ENCODE assay signal across 9 cellular contexts in the genomic region with DNA sequence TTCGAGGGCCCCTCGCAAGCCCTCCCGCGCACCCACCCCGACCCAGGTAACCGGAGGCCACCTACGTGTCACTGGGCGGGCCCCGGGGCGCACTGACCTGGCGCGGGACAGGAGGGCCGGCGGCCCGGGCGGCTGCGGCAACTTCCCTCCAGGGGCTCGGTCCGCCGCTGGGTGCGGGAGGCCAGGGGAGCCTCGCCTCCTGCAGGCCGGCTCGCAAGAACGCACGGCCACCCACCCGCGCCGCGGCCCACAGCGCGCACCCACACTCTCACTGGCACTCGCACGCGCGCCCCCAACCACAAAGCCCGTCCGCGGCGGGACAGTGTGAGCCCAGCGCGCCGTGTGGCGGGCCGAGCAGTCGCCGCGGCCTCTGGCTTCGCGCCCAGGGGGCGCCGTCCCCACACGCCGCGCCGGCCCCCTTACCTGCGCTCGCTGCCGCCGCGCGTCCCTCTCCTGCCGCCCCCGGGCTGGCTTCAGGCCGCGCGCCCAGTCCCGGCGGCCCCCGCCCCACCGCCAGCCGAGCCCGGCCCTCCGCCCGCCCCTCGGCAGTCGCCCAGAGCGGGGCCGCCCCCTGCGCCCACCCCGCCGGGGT. TPM values are rescaled to one million over a fixed set of nuclear protein-coding genes. Genes with fewer than 3 reads are reported as not detected.
DNase-seq lines count a peak whose midpoint lies in the region; ATAC-seq, FAIRE-seq and TF ChIP-seq lines count a peak whose summit lies in the region.
"Had no signal": no experiment of that assay in that cellular context is flagged by ENCODE, and none has a peak within 500 bp of the region (broad histone marks: within the 10 kb centered on the region; RNA-seq: fewer than 3 reads in every experiment).

No MANE protein-coding gene starts in this region.

- peaks cover 62% of the 10 kb centered on the region for H3K27me3 ChIP-seq in neural cell (ENCODE audit: insufficient read depth, low read depth, low read length)

- TF ChIP-seq POLR2A in H54 (IDR thresholded peaks at IDR 0.05; ENCODE audit: low read depth, low read length): no peak

- TF ChIP-seq CTCF in neural cell (IDR thresholded peaks at IDR 0.05; ENCODE audit: poor library complexity, severe bottlenecking): peak; percentile 71

- ATAC-seq in GM19324 (IDR thresholded peaks at IDR 0.05; ENCODE audit: low FRiP score, unreplicated experiment): no peak
- ATAC-seq: K562 had no signal

- TF ChIP-seq EP300 in neural cell (conservative IDR thresholded peaks at IDR 0.05; ENCODE audit: poor library complexity, severe bottlenecking): no peak

- no peak overlapping the region for H3K27ac ChIP-seq in neural cell (ENCODE audit: low read length)

- DNase-seq in Caki2 (ENCODE audit: low read depth) (peak; percentile 67), H54 (ENCODE audit: insufficient read length, low spot score) (peak; percentile 26), RCC 7860 (ENCODE audit: low spot score) (peak; percentile 30), fibroblast of peridontal ligament (ENCODE audit: extremely low read depth) (peak; percentile 23), cerebellum (ENCODE audit: low spot score) (no peak)
- no peak for DNase-seq in activated naive CD4-positive, alpha-beta T cell treated with anti-CD3 and anti-CD28 coated beads, Interleukin-2, amount 50 U/mL, for 16 hours

- no peaks in the 10 kb centered on the region for H4K20me1 ChIP-seq in neural cell (ENCODE audit: insufficient read depth)

- H3K9me2 ChIP-seq in neural cell (ENCODE audit: insufficient read depth, low read length): no peaks in the 10 kb centered on the region

- no peaks in the 10 kb centered on the region for H3K79me2 ChIP-seq in neural cell (replicated peaks; ENCODE audit: insufficient read depth, low read length)

- H3F3A ChIP-seq in neural cell (ENCODE audit: insufficient read depth, low read length, poor library complexity, severe bottlenecking): no peaks in the 10 kb centered on the region

- in situ Hi-C loops in Caki2 (cut with HindIII; ENCODE audit: low pct_unique_long_range_greater_than_20kb, low sequenced_read_pairs): no loop called here

- no peak overlapping the region for H2AFZ ChIP-seq in neural cell (ENCODE audit: low read depth, low read length)

- no peaks in the 10 kb centered on the region for H3K36me3 ChIP-seq in neural cell (ENCODE audit: insufficient read depth, low read length)

- H3K4me3 ChIP-seq in neural cell (ENCODE audit: low read length): peak overlapping the region; percentile 69
- H3K4me3 ChIP-seq: K562 had no signal

- peak overlapping the region; percentile 32 for H3K9ac ChIP-seq in neural cell (ENCODE audit: low read length)

- FAIRE-seq in H54 (lab: Jason Lieb, UNC): no peak
- no peak for FAIRE-seq in RCC 7860 (lab: Jason Lieb, UNC)
- FAIRE-seq: K562 had no signal

- TF ChIP-seq RAD21 in neural cell (conservative IDR thresholded peaks at IDR 0.05): peak; percentile 65

- H3K4me2 ChIP-seq in neural cell (ENCODE audit: low read length): peak overlapping the region; percentile 5

- no peaks in the 10 kb centered on the region for H3K9me3 ChIP-seq in neural cell (ENCODE audit: low read length)

TF ChIP-seq in neural cell, 6 proteins besides CTCF, POLR2A, EP300 and RAD21:
- TF ChIP-seq, protein P1, sequence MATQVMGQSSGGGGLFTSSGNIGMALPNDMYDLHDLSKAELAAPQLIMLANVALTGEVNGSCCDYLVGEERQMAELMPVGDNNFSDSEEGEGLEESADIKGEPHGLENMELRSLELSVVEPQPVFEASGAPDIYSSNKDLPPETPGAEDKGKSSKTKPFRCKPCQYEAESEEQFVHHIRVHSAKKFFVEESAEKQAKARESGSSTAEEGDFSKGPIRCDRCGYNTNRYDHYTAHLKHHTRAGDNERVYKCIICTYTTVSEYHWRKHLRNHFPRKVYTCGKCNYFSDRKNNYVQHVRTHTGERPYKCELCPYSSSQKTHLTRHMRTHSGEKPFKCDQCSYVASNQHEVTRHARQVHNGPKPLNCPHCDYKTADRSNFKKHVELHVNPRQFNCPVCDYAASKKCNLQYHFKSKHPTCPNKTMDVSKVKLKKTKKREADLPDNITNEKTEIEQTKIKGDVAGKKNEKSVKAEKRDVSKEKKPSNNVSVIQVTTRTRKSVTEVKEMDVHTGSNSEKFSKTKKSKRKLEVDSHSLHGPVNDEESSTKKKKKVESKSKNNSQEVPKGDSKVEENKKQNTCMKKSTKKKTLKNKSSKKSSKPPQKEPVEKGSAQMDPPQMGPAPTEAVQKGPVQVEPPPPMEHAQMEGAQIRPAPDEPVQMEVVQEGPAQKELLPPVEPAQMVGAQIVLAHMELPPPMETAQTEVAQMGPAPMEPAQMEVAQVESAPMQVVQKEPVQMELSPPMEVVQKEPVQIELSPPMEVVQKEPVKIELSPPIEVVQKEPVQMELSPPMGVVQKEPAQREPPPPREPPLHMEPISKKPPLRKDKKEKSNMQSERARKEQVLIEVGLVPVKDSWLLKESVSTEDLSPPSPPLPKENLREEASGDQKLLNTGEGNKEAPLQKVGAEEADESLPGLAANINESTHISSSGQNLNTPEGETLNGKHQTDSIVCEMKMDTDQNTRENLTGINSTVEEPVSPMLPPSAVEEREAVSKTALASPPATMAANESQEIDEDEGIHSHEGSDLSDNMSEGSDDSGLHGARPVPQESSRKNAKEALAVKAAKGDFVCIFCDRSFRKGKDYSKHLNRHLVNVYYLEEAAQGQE (IDR thresholded peaks at IDR 0.05; ENCODE audit: borderline replicate concordance): no peak
- TF ChIP-seq SMC3 (conservative IDR thresholded peaks at IDR 0.05; ENCODE audit: poor library complexity): peak; percentile 57

RNA-seq across cellular contexts. Expression of a gene that starts 0.4 kb away (rescaled TPM):
- 28.2 and 36.2 TPM in 2 replicates for total RNA-seq in Caki2 (2014; rRNA removed; shearing (Covaris generic); ENCODE audit: low replicate concordance)
- polyA plus RNA-seq in neural cell: 0.32 and 0.54 TPM in 2 replicates
- polyA minus RNA-seq in neural cell: 1.3 and 1.7 TPM in 2 replicates
- 13.4 TPM for total RNA-seq in cerebellum
- polyA plus RNA-seq: K562 had no signal

Comparison
In these comparisons a context has a peak if more than half of its experiments do, and no peak if none do; other contexts are left out.
1. DNase-seq: peak in Caki2 (single experiment), H54 (single experiment), RCC 7860 (single experiment) and fibroblast of peridontal ligament (single experiment); none in cerebellum (single experiment) and activated naive CD4-positive, alpha-beta T cell treated with anti-CD3 and anti-CD28 coated beads, Interleukin-2, amount 50 U/mL, for 16 hours (single experiment).